6 cellular contexts compared by ENCODE assay signal in the genomic region with DNA sequence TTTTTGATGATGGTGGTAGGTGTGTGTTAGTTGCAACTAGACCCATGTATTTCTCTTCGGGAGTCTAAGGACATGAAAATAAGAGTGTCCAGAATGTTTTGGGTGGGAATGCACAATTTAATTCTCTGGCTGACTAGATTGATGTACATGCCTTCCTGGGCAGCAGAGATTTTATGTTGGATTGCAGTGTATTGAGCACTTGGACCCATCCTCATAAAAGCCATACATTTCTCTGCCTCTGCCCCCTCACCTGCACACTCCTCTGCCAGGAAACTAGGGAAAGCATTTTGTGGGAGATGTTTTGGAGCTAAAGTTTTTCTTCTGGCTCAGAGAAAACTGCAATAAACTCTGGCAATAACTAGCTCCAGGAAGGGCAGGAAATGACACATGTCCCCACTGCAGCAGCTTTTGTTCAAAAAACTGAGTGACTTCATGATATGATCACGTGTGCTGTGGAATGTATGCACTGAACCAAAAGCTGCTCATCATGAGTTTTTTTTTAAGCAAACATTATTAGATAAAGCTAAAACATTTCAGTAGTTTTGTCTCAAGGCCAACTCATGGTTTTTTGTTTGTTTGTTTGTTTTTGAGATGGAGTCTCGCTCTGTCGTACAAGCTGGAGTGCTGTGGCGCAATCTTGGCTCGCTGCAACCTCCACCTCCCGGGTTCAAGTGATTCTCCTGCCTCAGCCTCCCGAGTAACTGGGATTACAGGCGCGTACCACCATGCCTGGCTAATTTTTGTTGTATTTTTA. TPM values are rescaled to one million over a fixed set of nuclear protein-coding genes. Genes with fewer than 3 reads are reported as not detected.
A peak's percentile ranks its signal among the peaks of the same experiment; 100 is the strongest.
DNase-seq lines count a peak whose midpoint lies in the region; ATAC-seq and TF ChIP-seq lines count a peak whose summit lies in the region.

No MANE protein-coding gene starts in this region.

- 69 to 71% methylated on average over 10 of the region's 10 CpGs for WGBS in esophagus, 2 donors
- 62 to 68% (median 64%) methylated on average over 10 of the region's 10 CpGs for WGBS in stomach, 5 donors

- H3K27ac Mint-ChIP-seq in activated CD8-positive, alpha-beta memory T cell treated with anti-CD3 and anti-CD28 coated beads, Interleukin-2, amount 10 ng/mL, durations not matched to agents 7 days and 5 days = peak overlapping the region; percentile 44

- no peaks in the 10 kb centered on the region for H3K9me3 ChIP-seq in esophagus (ENCODE audit: control insufficient read depth in 2 of 2, insufficient read depth in 1 of 2, low read depth in 1 of 2, low read length in 1 of 2)
- no peaks in the 10 kb centered on the region for H3K9me3 ChIP-seq in stomach

- H3K27me3 ChIP-seq in esophagus (ENCODE audit: control insufficient read depth in 1 of 2, insufficient read depth in 2 of 2, low read length in 2 of 2) (no peaks in the 10 kb centered on the region), stomach (no peaks in the 10 kb centered on the region)

- H3K36me3 Mint-ChIP-seq in activated CD8-positive, alpha-beta memory T cell treated with anti-CD3 and anti-CD28 coated beads, Interleukin-2, amount 10 ng/mL, durations not matched to agents 7 days and 5 days = peaks cover 9% of the 10 kb centered on the region

- intact Hi-C loops in stomach (cut with DNase I; ENCODE audit: low total_unique reads) = no loop called here

- TF ChIP-seq POLR2A in stomach (IDR thresholded peaks at IDR 0.05) = no peak

- DNase-seq in activated CD8-positive, alpha-beta memory T cell treated with anti-CD3 and anti-CD28 coated beads, Interleukin-2, amount 10 ng/mL, durations not matched to agents 7 days and 5 days = peak; percentile 58
- no peak for DNase-seq in activated CD8-positive, alpha-beta memory T cell treated with anti-CD3 and anti-CD28 coated beads for 24 hours
- DNase-seq in stomach = no peak
- no peak for DNase-seq in NCI-H82 (lab: John Stamatoyannopoulos, UW)
- no peak for DNase-seq in NCI-H345 (lab: John Stamatoyannopoulos, UW)

- CTCF ChIA-PET in activated CD8-positive, alpha-beta memory T cell treated with anti-CD3 and anti-CD28 coated beads, Interleukin-2, amount 10 ng/mL, durations not matched to agents 7 days and 5 days (lab: Charles Lee) = interaction anchor here (0.6 to 1.4 kb wide), 4 partner anchors 16 to 1759 kb away, joined by 3 read pairs; a partner anchor contains a TSS

- H3K36me3 ChIP-seq in esophagus (ENCODE audit: control insufficient read depth in 2 of 2, insufficient read depth in 2 of 2, low read length in 1 of 2) (peaks cover 3 to 7% of the 10 kb centered on the region in 2 donors), stomach (peaks cover 10 to 29% (median 27%) of the 10 kb centered on the region in 4 donors)

- H3K4me1 Mint-ChIP-seq in activated CD8-positive, alpha-beta memory T cell treated with anti-CD3 and anti-CD28 coated beads, Interleukin-2, amount 10 ng/mL, durations not matched to agents 7 days and 5 days = peaks cover 17% of the 10 kb centered on the region

- H3K27me3 Mint-ChIP-seq in activated CD8-positive, alpha-beta memory T cell treated with anti-CD3 and anti-CD28 coated beads, Interleukin-2, amount 10 ng/mL, durations not matched to agents 7 days and 5 days = no peaks in the 10 kb centered on the region

- ATAC-seq in activated CD8-positive, alpha-beta memory T cell treated with anti-CD3 and anti-CD28 coated beads, Interleukin-2, amount 10 ng/mL, durations not matched to agents 7 days and 5 days = peak; percentile 90

- H3K9me3 Mint-ChIP-seq in activated CD8-positive, alpha-beta memory T cell treated with anti-CD3 and anti-CD28 coated beads, Interleukin-2, amount 10 ng/mL, durations not matched to agents 7 days and 5 days (ENCODE audit: low read depth) = no peaks in the 10 kb centered on the region

- no peak for TF ChIP-seq CTCF in stomach (IDR thresholded peaks at IDR 0.05)

- H3K27ac ChIP-seq in esophagus (ENCODE audit: low read depth in 2 of 2, low read length in 1 of 2) = peak overlapping the region; percentile 38 to 42
- H3K27ac ChIP-seq in stomach = peak overlapping the region; percentile 60 to 69 (median 68)

- H3K4me3 ChIP-seq in esophagus (ENCODE audit: low read depth in 1 of 2, low read length in 2 of 2) (no peak overlapping the region), stomach (no peak overlapping the region)

- TF ChIP-seq EP300 in stomach (IDR thresholded peaks at IDR 0.05) = no peak

- H3K4me1 ChIP-seq in esophagus (ENCODE audit: control insufficient read depth in 2 of 2, insufficient read depth in 2 of 2, low read length in 1 of 2) (no peaks in the 10 kb centered on the region), stomach (peaks cover 8 to 19% (median 16%) of the 10 kb centered on the region in 4 donors)

- H3K4me3 Mint-ChIP-seq in activated CD8-positive, alpha-beta memory T cell treated with anti-CD3 and anti-CD28 coated beads, Interleukin-2, amount 10 ng/mL, durations not matched to agents 7 days and 5 days = no peak overlapping the region

RNA-seq across cellular contexts. Expression of a gene that starts 17.6 kb away (rescaled TPM):
- total RNA-seq in activated CD8-positive, alpha-beta memory T cell treated with anti-CD3 and anti-CD28 coated beads, Interleukin-2, amount 10 ng/mL, durations not matched to agents 7 days and 5 days = 10 to 100 TPM; 24.0 to 24.7 TPM
- polyA plus RNA-seq in esophagus (10 to 100 TPM; 23.4 to 29.7 TPM), stomach (10 to 100 TPM; 13.1 to 14.1 (median 13.8) TPM)
- 100 to 1,000 TPM in 1 of 5 donors, 10 to 100 TPM in 3, not detected in 1; 23.9 to 108 (median 48.2) TPM for total RNA-seq in stomach

RNA-seq across cellular contexts. Expression of a gene that starts 34.2 kb away (rescaled TPM):
- total RNA-seq in activated CD8-positive, alpha-beta memory T cell treated with anti-CD3 and anti-CD28 coated beads, Interleukin-2, amount 10 ng/mL, durations not matched to agents 7 days and 5 days = 10 to 100 TPM; 17.1 to 29.9 TPM
- under 1 TPM; 0.20 to 0.99 TPM for polyA plus RNA-seq in esophagus
- 10 to 100 TPM in 1 of 5 donors, 1 to 10 TPM in 4; 1.3 to 12.9 (median 3.5) TPM for total RNA-seq in stomach
- polyA plus RNA-seq in stomach = 1 to 10 TPM in 2 of 3 donors, under 1 TPM in 1; 0.76 to 1.9 (median 1.1) TPM

RNA-seq across cellular contexts. Expression of a gene that starts 36.6 kb away (rescaled TPM):
- 10 to 100 TPM; 71.0 to 91.9 TPM for total RNA-seq in activated CD8-positive, alpha-beta memory T cell treated with anti-CD3 and anti-CD28 coated beads, Interleukin-2, amount 10 ng/mL, durations not matched to agents 7 days and 5 days
- polyA plus RNA-seq in esophagus = 10 to 100 TPM; 11.0 to 19.8 TPM
- total RNA-seq in stomach = 10 to 100 TPM; 29.0 to 68.7 (median 57.2) TPM
- polyA plus RNA-seq in stomach = 10 to 100 TPM in 2 of 3 donors, 1 to 10 TPM in 1; 9.3 to 14.5 (median 11.0) TPM

RNA-seq across cellular contexts. Expression of a gene that starts 40.6 kb away (rescaled TPM):
- 10 to 100 TPM; 80.2 to 99.4 TPM for total RNA-seq in activated CD8-positive, alpha-beta memory T cell treated with anti-CD3 and anti-CD28 coated beads, Interleukin-2, amount 10 ng/mL, durations not matched to agents 7 days and 5 days
- 10 to 100 TPM; 11.9 to 29.6 TPM for polyA plus RNA-seq in esophagus
- 100 to 1,000 TPM in 2 of 5 donors, 10 to 100 TPM in 3; 49.2 to 126 (median 78.4) TPM for total RNA-seq in stomach
- 10 to 100 TPM in 1 of 3 donors, 1 to 10 TPM in 2; 4.9 to 26.1 (median 9.3) TPM for polyA plus RNA-seq in stomach

RNA-seq across cellular contexts. Expression of a gene that starts 47.9 kb away (rescaled TPM):
- not detected for total RNA-seq in activated CD8-positive, alpha-beta memory T cell treated with anti-CD3 and anti-CD28 coated beads, Interleukin-2, amount 10 ng/mL, durations not matched to agents 7 days and 5 days
- polyA plus RNA-seq in esophagus (under 1 TPM; 0.04 to 0.08 TPM), stomach (not detected)
- total RNA-seq in stomach = 10 to 100 TPM in 1 of 5 donors, not detected in 4; 50.4 TPM
